35 cellular contexts compared by ENCODE assay signal in the genomic region with DNA sequence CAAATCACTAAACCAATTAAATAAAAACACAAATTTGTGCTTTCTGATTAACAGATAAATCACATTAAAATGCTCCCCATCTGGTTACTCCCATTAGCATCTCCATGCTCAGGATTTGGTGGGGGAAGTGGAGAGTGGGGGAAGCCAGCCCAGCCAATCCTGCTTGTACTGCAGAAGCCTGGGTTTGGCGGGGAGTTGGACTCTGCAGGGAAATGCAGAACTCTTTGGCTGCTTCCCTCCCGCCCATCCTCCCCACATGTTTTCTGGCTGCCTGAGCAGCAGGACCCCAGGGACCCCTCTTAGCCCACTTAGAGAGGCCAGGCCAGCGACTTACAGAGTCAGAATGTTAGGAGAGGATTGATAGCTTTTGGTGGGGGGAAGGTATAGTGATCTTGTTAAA. TPM values are rescaled to one million over a fixed set of nuclear protein-coding genes. Genes with fewer than 3 reads are reported as not detected.
"Had no signal": no experiment of that assay in that cellular context is flagged by ENCODE, and none has a peak within 500 bp of the region (broad histone marks: within the 10 kb centered on the region; RNA-seq: fewer than 3 reads in every experiment).

No MANE protein-coding gene starts in this region.

- H3K27ac Mint-ChIP-seq: activated T-cell treated with anti-CD3 and anti-CD28 coated beads, Interleukin-2, amount 50 U/mL, for 72 hours; natural killer cell treated with Interleukin-12 subunit alpha and Interleukin-12 subunit beta and Interleukin-15 and Interleukin-18, amount 100 ng/mL, for 72 hours; progenitor cell of endocrine pancreas had no signal

- H3K4me1 ChIP-seq: breast epithelium, esophagus squamous epithelium, left lung, sigmoid colon, stomach, upper lobe of left lung, vagina had no signal

- H2AFZ ChIP-seq: hepatocyte had no signal

- H3K9me3 ChIP-seq: breast epithelium, esophagus squamous epithelium, left lung, mucosa of descending colon, ovary, sigmoid colon, stomach, thyroid gland, upper lobe of left lung, vagina had no signal

- DNase-seq: activated CD4-positive, alpha-beta T cell treated with anti-CD3 and anti-CD28 coated beads for 4 hours; activated CD4-positive, alpha-beta T cell treated with anti-CD3 and anti-CD28 coated beads, Interleukin-2, amount 50 U/mL, for 4 hours; activated naive CD4-positive, alpha-beta T cell; activated T-cell treated with anti-CD3 and anti-CD28 coated beads for 4 hours; activated T-cell treated with anti-CD3 and anti-CD28 coated beads, Interleukin-2, amount 50 U/mL, for 72 hours; central memory CD4-positive, alpha-beta T cell; dermis blood vessel endothelial cell; effector CD4-positive, alpha-beta T cell; esophagus squamous epithelium; foreskin melanocyte; kidney glomerular epithelial cell; left lung; mucosa of descending colon; ovary; sigmoid colon; small intestine; stimulated activated CD4-positive, alpha-beta T cell treated with anti-CD3 and anti-CD28 coated beads, Interleukin-1b, Interleukin-23, amount 100 ng/mL, for 48 hours; stimulated activated CD4-positive, alpha-beta T cell treated with anti-CD3 and anti-CD28 coated beads, Interleukin-4, amount 100 ng/mL, for 4 hours; stimulated activated CD8-positive, alpha-beta memory T cell treated with anti-CD3 and anti-CD28 coated beads, Interleukin-4, amount 100 ng/mL, for 48 hours; stimulated activated naive B cell treated with anti-CD40 and anti-IgM and Interleukin-4, amounts not matched to agents 10 μg/mL and 1 μg/mL and 100 μg/mL, for 72 hours; stomach; thyroid gland; upper lobe of left lung had no signal

- H3K36me3 ChIP-seq: breast epithelium, esophagus squamous epithelium, ovary, sigmoid colon, thyroid gland, vagina had no signal

- H3K4me3 Mint-ChIP-seq: activated T-cell treated with anti-CD3 and anti-CD28 coated beads, Interleukin-2, amount 50 U/mL, for 72 hours; natural killer cell treated with Interleukin-12 subunit alpha and Interleukin-12 subunit beta and Interleukin-15 and Interleukin-18, amount 100 ng/mL, for 72 hours; stimulated activated naive B cell treated with anti-CD40 and anti-IgM and Interleukin-4, amounts not matched to agents 10 μg/mL and 1 μg/mL and 100 μg/mL, for 72 hours had no signal

- H3K4me3 ChIP-seq: breast epithelium, esophagus squamous epithelium, hepatocyte, left lung, lung, mucosa of descending colon, ovary, sigmoid colon, stomach, thyroid gland, upper lobe of left lung, vagina had no signal

- H3K4me2 ChIP-seq: hepatocyte had no signal

- H3K27ac ChIP-seq: breast epithelium, epithelial cell of prostate, esophagus squamous epithelium, hepatocyte, left lung, ovary, sigmoid colon, stomach, thyroid gland, upper lobe of left lung, vagina had no signal

- H3K27me3 Mint-ChIP-seq: natural killer cell treated with Interleukin-12 subunit alpha and Interleukin-12 subunit beta and Interleukin-15 and Interleukin-18, amount 100 ng/mL, for 72 hours; stimulated activated naive B cell treated with anti-CD40 and anti-IgM and Interleukin-4, amounts not matched to agents 10 μg/mL and 1 μg/mL and 100 μg/mL, for 72 hours had no signal

- H3K27me3 ChIP-seq: breast epithelium, esophagus squamous epithelium, hepatocyte, left lung, ovary, sigmoid colon, stomach, thyroid gland, upper lobe of left lung, vagina had no signal

- H3K9me3 Mint-ChIP-seq: activated naive CD4-positive, alpha-beta T cell treated with anti-CD3 and anti-CD28 coated beads, Interleukin-2, amount 50 U/mL, for 72 hours; activated T-cell treated with anti-CD3 and anti-CD28 coated beads, Interleukin-2, amount 50 U/mL, for 72 hours; natural killer cell treated with Interleukin-12 subunit alpha and Interleukin-12 subunit beta and Interleukin-15 and Interleukin-18, amount 100 ng/mL, for 72 hours; stimulated activated naive B cell treated with anti-CD40 and anti-IgM and Interleukin-4, amounts not matched to agents 10 μg/mL and 1 μg/mL and 100 μg/mL, for 72 hours had no signal

- ATAC-seq: activated naive CD4-positive, alpha-beta T cell treated with anti-CD3 and anti-CD28 coated beads, Interleukin-2, amount 50 U/mL, for 72 hours; activated T-cell treated with anti-CD3 and anti-CD28 coated beads, Interleukin-2, amount 50 U/mL, for 72 hours; left lung; mucosa of descending colon; natural killer cell treated with Interleukin-12 subunit alpha and Interleukin-12 subunit beta and Interleukin-15 and Interleukin-18, amount 100 ng/mL, for 72 hours; stimulated activated naive B cell treated with anti-CD40 and anti-IgM and Interleukin-4, amounts not matched to agents 10 μg/mL and 1 μg/mL and 100 μg/mL, for 72 hours had no signal

- H3K79me2 ChIP-seq: hepatocyte had no signal

RNA-seq across cellular contexts. Expression of gene FOXI1, which starts 59.5 kb away (rescaled TPM):
- total RNA-seq: activated naive CD4-positive, alpha-beta T cell treated with anti-CD3 and anti-CD28 coated beads, Interleukin-2, amount 50 U/mL, for 72 hours; activated T-cell treated with anti-CD3 and anti-CD28 coated beads, Interleukin-2, amount 50 U/mL, for 72 hours; dermis blood vessel endothelial cell; esophagus squamous epithelium; hepatocyte; left lung; lung; mesenteric fat pad; myocyte; ovary; progenitor cell of endocrine pancreas; renal cortical epithelial cell; sigmoid colon; T-helper 1 cell treated with Interleukin-12 subunit alpha and Interleukin-12 subunit beta and Interleukin-4 antibody, amounts not matched to agents 30 ng/mL and 1 ng/mL, for 36 hours; thyroid gland; vagina had no signal
- polyA plus RNA-seq: hepatocyte, ovary, stomach had no signal
